In the genomic region with DNA sequence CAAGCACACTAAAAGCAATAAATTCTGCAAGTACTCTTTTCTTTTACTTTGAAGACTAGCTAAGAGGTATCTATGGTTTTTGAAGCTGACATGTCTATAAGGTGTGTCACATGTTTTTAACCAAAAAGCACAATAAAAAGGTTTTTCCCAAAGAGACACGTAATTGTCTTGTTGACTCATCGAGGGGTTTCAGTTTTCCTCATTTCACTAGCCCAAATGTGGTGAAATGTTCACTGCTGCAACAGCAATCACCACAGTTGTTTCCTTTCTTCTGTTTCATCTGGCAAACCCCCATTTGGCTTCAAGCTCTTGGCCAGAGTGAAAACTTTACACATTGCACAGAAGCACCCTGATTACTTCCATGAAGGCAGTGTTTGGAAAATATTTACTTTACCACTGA, we compare ENCODE assay signal across 11 cellular contexts. TPM values are rescaled to one million over a fixed set of nuclear protein-coding genes. Genes with fewer than 3 reads are reported as not detected.
A peak's percentile ranks its signal among the peaks of the same experiment; 100 is the strongest.
DNase-seq lines count a peak whose midpoint lies in the region; ATAC-seq and TF ChIP-seq lines count a peak whose summit lies in the region.
"Had no signal": no experiment of that assay in that cellular context is flagged by ENCODE, and none has a peak within 500 bp of the region (broad histone marks: within the 10 kb centered on the region; RNA-seq: fewer than 3 reads in every experiment).

No MANE protein-coding gene starts in this region.

- H3K4me1 Mint-ChIP-seq in T-cell: peaks cover 0 to 15% (median 4%) of the 10 kb centered on the region in 3 donors
- H3K4me1 Mint-ChIP-seq: CD4-positive, alpha-beta memory T cell had no signal

- H3K9me3 ChIP-seq in Peyer's patch (no peaks in the 10 kb centered on the region), upper lobe of left lung (no peaks in the 10 kb centered on the region), heart right ventricle (no peaks in the 10 kb centered on the region)

- ATAC-seq in activated naive CD4-positive, alpha-beta T cell treated with anti-CD3 and anti-CD28 coated beads, Interleukin-2, amount 50 U/mL, for 72 hours: peak; percentile 74 to 90
- ATAC-seq in foreskin keratinocyte: peak; percentile 60
- peak in 1 of 2 donors; percentile 18 for ATAC-seq in upper lobe of left lung (ENCODE audit: low FRiP score in 2 of 2)
- ATAC-seq in heart right ventricle: no peak
- ATAC-seq in T-cell (replicated peaks in 1 of 4): no peak

- peaks cover 0 to 1% of the 10 kb centered on the region in 2 donors for H3K36me3 Mint-ChIP-seq in activated naive CD4-positive, alpha-beta T cell treated with anti-CD3 and anti-CD28 coated beads, Interleukin-2, amount 50 U/mL, for 72 hours
- no peaks in the 10 kb centered on the region for H3K36me3 Mint-ChIP-seq in T-cell
- H3K36me3 Mint-ChIP-seq: CD4-positive, alpha-beta memory T cell had no signal

- H3K27me3 Mint-ChIP-seq in T-cell: peaks cover 29 to 63% of the 10 kb centered on the region in 2 donors

- H3K4me1 ChIP-seq in Peyer's patch: peaks cover 0 to 65% (median 6%) of the 10 kb centered on the region in 4 donors
- H3K4me1 ChIP-seq in foreskin keratinocyte: peaks cover 12% of the 10 kb centered on the region
- H3K4me1 ChIP-seq in upper lobe of left lung: peaks cover 32 to 49% (median 33%) of the 10 kb centered on the region in 4 donors
- H3K4me1 ChIP-seq in heart right ventricle: peaks cover 0 to 14% (median 3%) of the 10 kb centered on the region in 9 donors

- TF ChIP-seq CTCF in Peyer's patch (IDR thresholded peaks at IDR 0.05): no peak
- TF ChIP-seq CTCF in foreskin keratinocyte (conservative IDR thresholded peaks at IDR 0.05): no peak
- TF ChIP-seq CTCF in upper lobe of left lung (IDR thresholded peaks at IDR 0.05): no peak
- TF ChIP-seq CTCF in heart right ventricle (IDR thresholded peaks at IDR 0.05): no peak

- H3K27me3 ChIP-seq in Peyer's patch (no peaks in the 10 kb centered on the region), foreskin keratinocyte (no peaks in the 10 kb centered on the region), upper lobe of left lung (peaks cover 0 to 13% (median 0%) of the 10 kb centered on the region in 4 donors), heart right ventricle (peaks cover 41 to 100% (median 99%) of the 10 kb centered on the region in 7 donors)

- CTCF ChIA-PET in T-cell (lab: Charles Lee): interaction anchor here in 1 of 2 donors (1.0 to 1.3 kb wide), 2 partner anchors 14 to 469 kb away, joined by 3 to 4 read pairs; no protein-coding TSS in a partner anchor

- TF ChIP-seq POLR2A in Peyer's patch (IDR thresholded peaks at IDR 0.05) (no peak), upper lobe of left lung (IDR thresholded peaks at IDR 0.05) (no peak)

- no peak overlapping the region for H3K27ac Mint-ChIP-seq in activated naive CD4-positive, alpha-beta T cell treated with anti-CD3 and anti-CD28 coated beads, Interleukin-2, amount 50 U/mL, for 72 hours
- no peak overlapping the region for H3K27ac Mint-ChIP-seq in T-cell
- H3K27ac Mint-ChIP-seq: CD4-positive, alpha-beta memory T cell had no signal

- H3K27ac ChIP-seq in Peyer's patch (peak overlapping the region in 3 of 4 donors; percentile 40 to 96 (median 67)), foreskin keratinocyte (peak overlapping the region; percentile 82), upper lobe of left lung (peak overlapping the region; percentile 49 to 60 (median 55)), heart right ventricle (no peak overlapping the region)

- H3K4me3 Mint-ChIP-seq in T-cell: no peak overlapping the region
- H3K4me3 Mint-ChIP-seq: CD4-positive, alpha-beta memory T cell had no signal

- POLR2A ChIA-PET in T-cell (lab: Charles Lee): no interaction called here

- TF ChIP-seq EP300 in upper lobe of left lung (IDR thresholded peaks at IDR 0.05): no peak

- H3K4me3 ChIP-seq in Peyer's patch (no peak overlapping the region), upper lobe of left lung (no peak overlapping the region), heart right ventricle (no peak overlapping the region)

- WGBS in upper lobe of left lung, 2 donors: 3 to 16% methylated on average over 2 of the region's 2 CpGs
- 12 to 20% methylated on average over 2 of the region's 2 CpGs for WGBS in heart right ventricle, 2 donors

- intact Hi-C loops in heart right ventricle (cut with DNase I): loop anchor here in 1 of 10 donors (5.0 kb wide), 1 partner anchor 37 kb away; the partner anchor contains the start of gene HOXA1

- DNase-seq in activated naive CD4-positive, alpha-beta T cell treated with anti-CD3 and anti-CD28 coated beads, Interleukin-2, amount 50 U/mL, for 72 hours (ENCODE audit: low spot score in 2 of 2): no peak
- no peak for DNase-seq in activated naive CD4-positive, alpha-beta T cell treated with anti-CD3 and anti-CD28 coated beads, Interleukin-2, amount 50 U/mL, for 16 hours
- DNase-seq in Peyer's patch: peak in 1 of 3 donors; percentile 14
- DNase-seq in foreskin keratinocyte: peak; percentile 88 to 92
- peak in 1 of 2 donors; percentile 21 for DNase-seq in upper lobe of left lung
- DNase-seq in heart right ventricle: no peak
- no peak for DNase-seq in T-cell
- no peak for DNase-seq in NCI-H748 (lab: John Stamatoyannopoulos, UW; ENCODE audit: unreplicated experiment)
- DNase-seq: erythroblast, NCI-H748 treated with DMSO at 0.1 percent for 48 hours had no signal

- H3K36me3 ChIP-seq in Peyer's patch (no peaks in the 10 kb centered on the region), upper lobe of left lung (no peaks in the 10 kb centered on the region), heart right ventricle (no peaks in the 10 kb centered on the region)

- no peaks in the 10 kb centered on the region for H3K9me3 Mint-ChIP-seq in activated naive CD4-positive, alpha-beta T cell treated with anti-CD3 and anti-CD28 coated beads, Interleukin-2, amount 50 U/mL, for 72 hours
- no peaks in the 10 kb centered on the region for H3K9me3 Mint-ChIP-seq in T-cell
- H3K9me3 Mint-ChIP-seq: CD4-positive, alpha-beta memory T cell had no signal

RNA-seq across cellular contexts. Expression of gene HOXA4, which starts 3.8 kb away (rescaled TPM):
- total RNA-seq in activated naive CD4-positive, alpha-beta T cell treated with anti-CD3 and anti-CD28 coated beads, Interleukin-2, amount 50 U/mL, for 72 hours: under 1 TPM in 1 of 2 donors, not detected in 1; 0.59 TPM
- total RNA-seq in Peyer's patch: 10 to 100 TPM in 1 of 4 donors, 1 to 10 TPM in 3; 2.6 to 11.5 (median 5.9) TPM
- total RNA-seq in foreskin keratinocyte: 0.82 and 1.6 TPM in 2 replicates
- polyA plus RNA-seq in foreskin keratinocyte: 1.3 and 2.3 TPM in 2 replicates
- 10 to 100 TPM in 1 of 6 donors, 1 to 10 TPM in 5; 1.5 to 10.5 (median 6.2) TPM for total RNA-seq in upper lobe of left lung
- 1 to 10 TPM in 1 of 10 donors, under 1 TPM in 5, not detected in 4; 0.20 to 1.1 (median 0.48) TPM for total RNA-seq in heart right ventricle
- polyA plus RNA-seq in heart right ventricle: 1 to 10 TPM in 1 of 2 donors, under 1 TPM in 1; 0.59 to 1.2 TPM
- total RNA-seq in T-cell: under 1 TPM in 3 of 5 donors, not detected in 2; 0.25 to 0.38 (median 0.36) TPM

RNA-seq across cellular contexts. Expression of gene HOXA5, which starts 9.1 kb away (rescaled TPM):
- total RNA-seq in activated naive CD4-positive, alpha-beta T cell treated with anti-CD3 and anti-CD28 coated beads, Interleukin-2, amount 50 U/mL, for 72 hours: not detected
- total RNA-seq in Peyer's patch: 10 to 100 TPM in 3 of 4 donors, 1 to 10 TPM in 1; 8.3 to 24.3 (median 20.1) TPM
- total RNA-seq in foreskin keratinocyte: 3.8 and 4.3 TPM in 2 replicates
- polyA plus RNA-seq in foreskin keratinocyte: 2.4 and 3.0 TPM in 2 replicates
- total RNA-seq in upper lobe of left lung: 10 to 100 TPM in 5 of 6 donors, 1 to 10 TPM in 1; 7.8 to 79.9 (median 16.9) TPM
- total RNA-seq in heart right ventricle: under 1 TPM in 3 of 10 donors, not detected in 7; 0.21 to 0.95 (median 0.28) TPM
- under 1 TPM in 1 of 2 donors, not detected in 1; 0.09 TPM for polyA plus RNA-seq in heart right ventricle
- total RNA-seq in T-cell: under 1 TPM in 2 of 5 donors, not detected in 3; 0.18 to 0.32 TPM
- total RNA-seq: CD4-positive, alpha-beta memory T cell had no signal
- polyA plus RNA-seq: CD4-positive, alpha-beta memory T cell had no signal

RNA-seq across cellular contexts. Expression of gene HOXA6, which starts 13.2 kb away (rescaled TPM):
- under 1 TPM in 1 of 2 donors, not detected in 1; 0.31 TPM for total RNA-seq in activated naive CD4-positive, alpha-beta T cell treated with anti-CD3 and anti-CD28 coated beads, Interleukin-2, amount 50 U/mL, for 72 hours
- 10 to 100 TPM; 18.7 to 45.0 (median 30.7) TPM for total RNA-seq in Peyer's patch
- total RNA-seq in foreskin keratinocyte: 2.6 and 3.4 TPM in 2 replicates
- polyA plus RNA-seq in foreskin keratinocyte: 0.31 and 0.40 TPM in 2 replicates
- 1 to 10 TPM in 4 of 6 donors, under 1 TPM in 1, not detected in 1; 0.61 to 8.4 (median 4.0) TPM for total RNA-seq in upper lobe of left lung
- not detected for total RNA-seq in heart right ventricle
- not detected for polyA plus RNA-seq in heart right ventricle
- under 1 TPM in 2 of 5 donors, not detected in 3; 0.50 to 0.65 TPM for total RNA-seq in T-cell
- total RNA-seq: CD4-positive, alpha-beta memory T cell had no signal
- polyA plus RNA-seq: CD4-positive, alpha-beta memory T cell had no signal

RNA-seq across cellular contexts. Expression of gene HOXA3, which starts 18.0 kb away (rescaled TPM):
- not detected for total RNA-seq in activated naive CD4-positive, alpha-beta T cell treated with anti-CD3 and anti-CD28 coated beads, Interleukin-2, amount 50 U/mL, for 72 hours
- total RNA-seq in Peyer's patch (10 to 100 TPM in 3 of 4 donors, 1 to 10 TPM in 1; 6.7 to 21.2 (median 13.9) TPM), foreskin keratinocyte (1.2 and 2.1 TPM in 2 replicates), upper lobe of left lung (10 to 100 TPM in 1 of 6 donors, 1 to 10 TPM in 3, under 1 TPM in 2; 0.20 to 11.4 (median 3.5) TPM), heart right ventricle (1 to 10 TPM in 1 of 10 donors, under 1 TPM in 7, not detected in 2; 0.11 to 1.5 (median 0.22) TPM), T-cell (1 to 10 TPM in 1 of 5 donors, under 1 TPM in 1, not detected in 3; 0.79 to 1.4 TPM)
- polyA plus RNA-seq in foreskin keratinocyte (1.0 and 1.4 TPM in 2 replicates), heart right ventricle (under 1 TPM; 0.35 to 0.37 TPM)
- total RNA-seq: CD4-positive, alpha-beta memory T cell had no signal

RNA-seq across cellular contexts. Expression of gene HOXA7, which starts 22.1 kb away (rescaled TPM):
- total RNA-seq in activated naive CD4-positive, alpha-beta T cell treated with anti-CD3 and anti-CD28 coated beads, Interleukin-2, amount 50 U/mL, for 72 hours: not detected
- total RNA-seq in Peyer's patch (10 to 100 TPM in 1 of 4 donors, 1 to 10 TPM in 3; 3.3 to 11.8 (median 5.7) TPM), foreskin keratinocyte (13.1 and 13.3 TPM in 2 replicates), upper lobe of left lung (1 to 10 TPM in 3 of 6 donors, under 1 TPM in 1, not detected in 2; 0.46 to 3.3 (median 2.5) TPM), heart right ventricle (not detected), T-cell (under 1 TPM in 1 of 5 donors, not detected in 4; 0.67 TPM)
- polyA plus RNA-seq in foreskin keratinocyte (14.5 and 15.6 TPM in 2 replicates), heart right ventricle (under 1 TPM in 1 of 2 donors, not detected in 1; 0.04 TPM)
- total RNA-seq: CD4-positive, alpha-beta memory T cell had no signal
- polyA plus RNA-seq: CD4-positive, alpha-beta memory T cell had no signal

Comparison
In these comparisons a context has a peak if more than half of its experiments do, and no peak if none do; other contexts are left out.
1. ATAC-seq: peak in activated naive CD4-positive, alpha-beta T cell treated with anti-CD3 and anti-CD28 coated beads, Interleukin-2, amount 50 U/mL, for 72 hours (2 of 2) and foreskin keratinocyte (single experiment); none in heart right ventricle (0 of 8) and T-cell (0 of 4).
2. DNase-seq: peak in foreskin keratinocyte (2 of 2); none in activated naive CD4-positive, alpha-beta T cell treated with anti-CD3 and anti-CD28 coated beads, Interleukin-2, amount 50 U/mL, for 72 hours (0 of 2), activated naive CD4-positive, alpha-beta T cell treated with anti-CD3 and anti-CD28 coated beads, Interleukin-2, amount 50 U/mL, for 16 hours (single experiment), heart right ventricle (0 of 2), T-cell (0 of 34) and NCI-H748 (single experiment).
3. H3K27ac ChIP-seq: peak in Peyer's patch (3 of 4), foreskin keratinocyte (single experiment) and upper lobe of left lung (4 of 4); none in heart right ventricle (0 of 10).